In genomic region chr17:48023408-48024148, GRCh38 we compare ENCODE assay signal across 8 cellular contexts. TPM values are rescaled to one million over a fixed set of nuclear protein-coding genes. Genes with fewer than 3 reads are reported as not detected.
DNase-seq lines count a peak whose midpoint lies in the region; ATAC-seq and TF ChIP-seq lines count a peak whose summit lies in the region.

No MANE protein-coding gene starts in this region.

- H4K5ac ChIP-seq in H9 (ENCODE audit: insufficient read length, low read depth, low read length): no peak overlapping the region

- no peak overlapping the region for H2AK5ac ChIP-seq in H9 (ENCODE audit: insufficient read length, low read length)

- no peaks in the 10 kb centered on the region for H4K20me1 ChIP-seq in H9 (ENCODE audit: control insufficient read depth, insufficient read depth, insufficient read length)

- H3K36me3 ChIP-seq in endocrine pancreas (ENCODE audit: control insufficient read depth, insufficient read depth, low read length): no peaks in the 10 kb centered on the region
- no peaks in the 10 kb centered on the region for H3K36me3 ChIP-seq in lung (ENCODE audit: control insufficient read depth in 2 of 2, insufficient read depth in 2 of 2, low read length in 2 of 2)

- H3K9ac ChIP-seq in H9 (ENCODE audit: extremely low read depth, insufficient read length, low read length) (no peak overlapping the region), endocrine pancreas (ENCODE audit: control insufficient read depth, insufficient read depth, low read length) (peak overlapping the region; percentile 20)

- H3K23ac ChIP-seq in H9 (ENCODE audit: insufficient read length, low read depth, low read length): no peak overlapping the region

- peaks cover 38% of the 10 kb centered on the region for H3K27me3 Mint-ChIP-seq in H9 (ENCODE audit: low read depth)
- H3K27me3 Mint-ChIP-seq in activated CD4-positive, alpha-beta memory T cell treated with anti-CD3 and anti-CD28 coated beads, Interleukin-2, amount 10 ng/mL, durations not matched to agents 7 days and 5 days: peaks cover 20% of the 10 kb centered on the region

- peaks cover 2% of the 10 kb centered on the region; the same call in 1 of the 2 replicates for H3K27me3 ChIP-seq in H9 (ENCODE audit: insufficient read depth, low read length)
- no peaks in the 10 kb centered on the region for H3K27me3 ChIP-seq in endocrine pancreas (ENCODE audit: control insufficient read depth, insufficient read depth, low read length)
- no peaks in the 10 kb centered on the region for H3K27me3 ChIP-seq in lung (ENCODE audit: control insufficient read depth, insufficient read depth)

- POLR2A ChIA-PET in AG04449 (lab: Yijun Ruan, JAX): no interaction called here
- POLR2A ChIA-PET in activated CD4-positive, alpha-beta memory T cell treated with anti-CD3 and anti-CD28 coated beads, Interleukin-2, amount 10 ng/mL, durations not matched to agents 7 days and 5 days (lab: Charles Lee): interaction anchor here (1.0 kb wide), 1 partner anchor 25 kb away, joined by 4 read pairs; the partner anchor contains the start of gene NFE2L1

- H3K4me3 ChIP-seq in AG04449 (ENCODE audit: low read depth, low read length) (peak overlapping the region; percentile 41), endocrine pancreas (ENCODE audit: control insufficient read depth, insufficient read depth, low read length) (no peak overlapping the region), lung (no peak overlapping the region)

- no peak overlapping the region for H3K4ac ChIP-seq in H9 (ENCODE audit: low read depth, low read length)

- H2BK20ac ChIP-seq in H9 (ENCODE audit: low read depth, low read length, poor library complexity, severe bottlenecking): no peak overlapping the region

- no CpG with 5 or more reads among the region's 53 CpGs for WGBS in H9 (ENCODE audit: extremely low coverage, insufficient read length, low lambda C conversion rate)
- 0% methylated on average over 48 to 53 of the region's 53 CpGs for WGBS in lung, 2 donors

- H3K14ac ChIP-seq in H9 (ENCODE audit: insufficient read depth, low read length): no peak overlapping the region

- H2BK5ac ChIP-seq in H9 (ENCODE audit: insufficient read length, low read length): no peak overlapping the region

- peak overlapping the region; percentile 80 for H3K4me2 ChIP-seq in H9 (ENCODE audit: insufficient read depth, insufficient read length, low read length)

- no peak overlapping the region for H2BK120ac ChIP-seq in H9 (ENCODE audit: low read depth, low read length, poor library complexity, severe bottlenecking)

- H3K23me2 ChIP-seq in H9 (ENCODE audit: insufficient read length, low read depth, low read length, poor library complexity, severe bottlenecking): peaks cover 19% of the 10 kb centered on the region

- peak; percentile 56 for TF ChIP-seq CTCF in AG04449 (IDR thresholded peaks at IDR 0.05; ENCODE audit: insufficient read depth, low read length, missing control alignments)
- TF ChIP-seq CTCF in H9 (conservative IDR thresholded peaks at IDR 0.05): peak; percentile 14; the same call in 2 of the 3 replicates
- TF ChIP-seq CTCF in lung (IDR thresholded peaks at IDR 0.05; ENCODE audit: control extremely low read depth, extremely low read depth): no peak

- H2BK15ac ChIP-seq in H9 (ENCODE audit: low read depth, low read length): no peak overlapping the region

- H3K9me3 ChIP-seq in H9 (ENCODE audit: control insufficient read depth, low read depth, low read length) (no peaks in the 10 kb centered on the region), endocrine pancreas (ENCODE audit: control insufficient read depth, low read length) (no peaks in the 10 kb centered on the region), lung (ENCODE audit: control insufficient read depth in 2 of 2, insufficient read depth in 1 of 2, low read length in 1 of 2) (no peaks in the 10 kb centered on the region)

- peak; percentile 22 for ATAC-seq in lung (ENCODE audit: insufficient read depth, low FRiP score)
- ATAC-seq in GM18907 (IDR thresholded peaks at IDR 0.05; ENCODE audit: unreplicated experiment): no peak

- H3K27ac ChIP-seq in H9 (ENCODE audit: insufficient read length, low read depth, low read length): no peak overlapping the region
- peak overlapping the region; percentile 89 to 93 for H3K27ac ChIP-seq in lung (ENCODE audit: low read depth in 1 of 2, low read length in 1 of 2)

- H3K36me3 Mint-ChIP-seq in H9 (ENCODE audit: insufficient read depth in 1 of 3, low read depth in 3 of 3): no peaks in the 10 kb centered on the region
- H3K36me3 Mint-ChIP-seq in activated CD4-positive, alpha-beta memory T cell treated with anti-CD3 and anti-CD28 coated beads, Interleukin-2, amount 10 ng/mL, durations not matched to agents 7 days and 5 days (ENCODE audit: low read depth): peaks cover 2% of the 10 kb centered on the region

- H4K8ac ChIP-seq in H9 (replicated peaks; ENCODE audit: insufficient read length, low read depth, low read length): no peak overlapping the region

- no peak overlapping the region for H4K91ac ChIP-seq in H9 (ENCODE audit: insufficient read length, low read depth, low read length)

- H3T11ph ChIP-seq in H9 (ENCODE audit: low read length): no peak overlapping the region

- no peak for DNase-seq in AG04449 (ENCODE audit: low read depth, low spot score)
- peak; percentile 98 for DNase-seq in H9
- DNase-seq in NCI-H460 (ENCODE audit: extremely low read depth, low read depth): peak; percentile 84
- peak; percentile 60 for DNase-seq in activated CD4-positive, alpha-beta memory T cell treated with anti-CD3 and anti-CD28 coated beads, Interleukin-2, amount 10 ng/mL, durations not matched to agents 7 days and 5 days
- peak; percentile 84 for DNase-seq in lung (ENCODE audit: low spot score)
- DNase-seq in stimulated activated CD8-positive, alpha-beta memory T cell treated with anti-CD3 and anti-CD28 coated beads, Interleukin-4, amount 100 ng/mL, for 24 hours (ENCODE audit: low read depth): peak; percentile 34

- H3K79me2 ChIP-seq in H9 (ENCODE audit: insufficient read depth, low read length): no peaks in the 10 kb centered on the region

- H3K27ac Mint-ChIP-seq in H9: no peak overlapping the region
- H3K27ac Mint-ChIP-seq in activated CD4-positive, alpha-beta memory T cell treated with anti-CD3 and anti-CD28 coated beads, Interleukin-2, amount 10 ng/mL, durations not matched to agents 7 days and 5 days: peak overlapping the region; percentile 65

- no peak overlapping the region for H3K18ac ChIP-seq in H9 (ENCODE audit: insufficient read length, low read depth, low read length)

- H3K79me1 ChIP-seq in H9 (ENCODE audit: insufficient read depth, low read depth, low read length, poor library complexity, severe bottlenecking): no peaks in the 10 kb centered on the region

- H3K9me3 Mint-ChIP-seq in H9: no peaks in the 10 kb centered on the region; a peak in 1 of 5 replicates
- H3K9me3 Mint-ChIP-seq in activated CD4-positive, alpha-beta memory T cell treated with anti-CD3 and anti-CD28 coated beads, Interleukin-2, amount 10 ng/mL, durations not matched to agents 7 days and 5 days: no peaks in the 10 kb centered on the region

- no peak overlapping the region for H2AFZ ChIP-seq in H9 (ENCODE audit: low read length)

- no peak overlapping the region for H3K56ac ChIP-seq in H9 (ENCODE audit: insufficient read length, low read depth, low read length)

- peaks cover 28 to 32% of the 10 kb centered on the region in 2 experiments for H3K4me1 Mint-ChIP-seq in H9
- peaks cover 40% of the 10 kb centered on the region for H3K4me1 Mint-ChIP-seq in activated CD4-positive, alpha-beta memory T cell treated with anti-CD3 and anti-CD28 coated beads, Interleukin-2, amount 10 ng/mL, durations not matched to agents 7 days and 5 days

- H3K4me3 Mint-ChIP-seq in H9: peak overlapping the region; percentile 69 to 84
- H3K4me3 Mint-ChIP-seq in activated CD4-positive, alpha-beta memory T cell treated with anti-CD3 and anti-CD28 coated beads, Interleukin-2, amount 10 ng/mL, durations not matched to agents 7 days and 5 days: peak overlapping the region; percentile 69

- CTCF ChIA-PET in AG04449 (lab: Yijun Ruan, JAX): interaction anchor here (0.7 to 3.2 kb wide), 4 partner anchors 11 to 84 kb away, joined by 3 to 24 read pairs (median 3); partner anchors contain the start of gene SNX11
- CTCF ChIA-PET in activated CD4-positive, alpha-beta memory T cell treated with anti-CD3 and anti-CD28 coated beads, Interleukin-2, amount 10 ng/mL, durations not matched to agents 7 days and 5 days (lab: Charles Lee): interaction anchor here (1.1 kb wide), 1 partner anchor 12 kb away, joined by 3 read pairs; no protein-coding TSS in a partner anchor

- H3K4me1 ChIP-seq in H9 (ENCODE audit: insufficient read depth, low read length) (no peaks in the 10 kb centered on the region), endocrine pancreas (ENCODE audit: control insufficient read depth, insufficient read depth, low read length) (no peaks in the 10 kb centered on the region), lung (ENCODE audit: control insufficient read depth in 2 of 2, insufficient read depth in 2 of 2, low read length in 2 of 2) (peaks cover 0 to 18% of the 10 kb centered on the region in 2 donors)

- no peak overlapping the region for H2BK12ac ChIP-seq in H9 (ENCODE audit: insufficient read length, low read depth, low read length)

RNA-seq across cellular contexts. Expression of gene COPZ2, which starts 14.0 kb away (rescaled TPM):
- 0.68 and 0.77 TPM in 2 replicates for total RNA-seq in H9 (2021)
- 8.5 and 12.3 TPM in 2 replicates for total RNA-seq in NCI-H460 (2014; rRNA removed; shearing (Covaris generic))
- polyA plus RNA-seq in NCI-H460 (2014; cell fraction: nucleus; rRNA removed): 5.0 and 12.3 TPM in 2 replicates
- 10 to 100 TPM in 1 of 2 experiments, 1 to 10 TPM in 1; 7.4 to 11.5 TPM for total RNA-seq in activated CD4-positive, alpha-beta memory T cell treated with anti-CD3 and anti-CD28 coated beads, Interleukin-2, amount 10 ng/mL, durations not matched to agents 7 days and 5 days
- 10 to 100 TPM in 1 of 2 donors, 1 to 10 TPM in 1; 6.8 to 25.5 TPM for total RNA-seq in lung
- 10 to 100 TPM in 1 of 2 donors, 1 to 10 TPM in 1; 6.2 to 16.4 TPM for polyA plus RNA-seq in lung

RNA-seq across cellular contexts. Expression of gene NFE2L1, which starts 24.6 kb away (rescaled TPM):
- 158 and 161 TPM in 2 replicates for total RNA-seq in H9 (2021)
- total RNA-seq in NCI-H460 (2014; rRNA removed; shearing (Covaris generic)): 123 and 142 TPM in 2 replicates
- 122 and 134 TPM in 2 replicates for polyA plus RNA-seq in NCI-H460 (2014; cell fraction: nucleus; rRNA removed)
- 10 to 100 TPM; 69.4 to 70.2 TPM for total RNA-seq in activated CD4-positive, alpha-beta memory T cell treated with anti-CD3 and anti-CD28 coated beads, Interleukin-2, amount 10 ng/mL, durations not matched to agents 7 days and 5 days
- 100 to 1,000 TPM in 1 of 2 donors, 10 to 100 TPM in 1; 75.7 to 135 TPM for total RNA-seq in lung
- polyA plus RNA-seq in lung: 10 to 100 TPM; 68.8 to 98.4 TPM

RNA-seq across cellular contexts. Expression of gene CDK5RAP3, which starts 52.7 kb away (rescaled TPM):
- total RNA-seq in H9 (2021): 144 and 149 TPM in 2 replicates
- total RNA-seq in NCI-H460 (2014; rRNA removed; shearing (Covaris generic)): 46.6 and 75.2 TPM in 2 replicates
- 558 and 587 TPM in 2 replicates for polyA plus RNA-seq in NCI-H460 (2014; cell fraction: nucleus; rRNA removed)
- 100 to 1,000 TPM; 194 to 205 TPM for total RNA-seq in activated CD4-positive, alpha-beta memory T cell treated with anti-CD3 and anti-CD28 coated beads, Interleukin-2, amount 10 ng/mL, durations not matched to agents 7 days and 5 days
- 100 to 1,000 TPM; 129 to 167 TPM for total RNA-seq in lung
- polyA plus RNA-seq in lung: 100 to 1,000 TPM; 139 to 212 TPM
